ENCODE assay signal across 12 cellular contexts in the genomic region with DNA sequence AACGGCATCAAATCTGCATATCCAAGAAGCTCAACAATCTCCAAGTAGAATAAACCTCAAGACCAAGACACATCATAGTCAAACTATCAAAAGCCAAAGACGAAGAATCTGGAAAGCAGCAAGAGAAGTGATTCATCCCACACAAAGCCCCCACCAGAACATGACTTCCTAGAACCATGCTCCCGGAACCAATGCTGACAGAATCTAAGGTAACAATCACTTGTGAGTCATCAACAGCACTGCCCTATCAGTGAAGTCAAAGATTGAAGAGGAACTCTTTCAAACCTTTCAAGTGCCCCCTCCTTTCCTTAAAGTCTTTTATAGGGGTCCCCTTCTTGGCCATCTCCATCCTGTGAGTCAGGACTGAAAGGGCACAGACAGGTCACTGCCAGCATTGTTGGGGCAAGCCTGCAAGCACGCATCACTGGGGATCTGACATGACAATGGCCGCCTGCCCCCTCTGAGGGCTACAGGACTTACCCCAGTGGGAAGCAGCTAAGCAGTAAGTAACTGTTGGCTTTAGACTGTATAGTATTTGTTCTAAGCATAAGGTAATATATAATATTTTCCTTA. TPM values are rescaled to one million over a fixed set of nuclear protein-coding genes. Genes with fewer than 3 reads are reported as not detected.
A peak's percentile ranks its signal among the peaks of the same experiment; 100 is the strongest.
DNase-seq lines count a peak whose midpoint lies in the region; ATAC-seq, FAIRE-seq and TF ChIP-seq lines count a peak whose summit lies in the region.
"Had no signal": no experiment of that assay in that cellular context is flagged by ENCODE, and none has a peak within 500 bp of the region (broad histone marks: within the 10 kb centered on the region; RNA-seq: fewer than 3 reads in every experiment).

A gene (plus strand): TSS at position 242 of the 573 bp plus-strand sequence. CDS start 3,443 bp downstream, outside the sequence.

- H3K4me3 ChIP-seq in SK-N-SH (ENCODE audit: low read depth in 2 of 2, low read length in 1 of 2) (no peak within 1 kb of the TSS), H1 (ENCODE audit: extremely low read depth in 1 of 4, insufficient read depth in 2 of 4, low read depth in 3 of 4, low read length in 4 of 4) (no peak within 1 kb of the TSS), testis (no peak within 1 kb of the TSS)
- H3K4me3 ChIP-seq: GM23338 had no signal

- H3K79me2 ChIP-seq in SK-N-SH (ENCODE audit: insufficient read depth) (no peaks in the 10 kb centered on the region), H1 (ENCODE audit: control insufficient read depth in 1 of 2, insufficient read depth in 2 of 2, low read length in 2 of 2) (no peaks in the 10 kb centered on the region)

- no peak within 1 kb of the TSS for H4K91ac ChIP-seq in H1 (replicated peaks; ENCODE audit: insufficient read length, low read length)

- DNase-seq in stimulated activated CD4-positive, alpha-beta T cell treated with anti-CD3 and anti-CD28 coated beads, Interleukin-15, amount 100 ng/mL, for 24 hours = peak; percentile 35
- DNase-seq in stimulated activated CD4-positive, alpha-beta T cell treated with anti-CD3 and anti-CD28 coated beads, Interleukin-12 subunit alpha, Interleukin-12 subunit beta, amount 100 ng/mL, for 4 hours = no peak
- DNase-seq in SK-N-SH (no peak), H1 (ENCODE audit: low read depth in 1 of 2, low spot score in 2 of 2) (no peak), testis (no peak), NCI-H1092 (lab: John Stamatoyannopoulos, UW) (no peak), NCI-H146 (lab: John Stamatoyannopoulos, UW) (no peak)

- no peaks in the 10 kb centered on the region for H3K9me2 ChIP-seq in SK-N-SH

- H3K36me3 ChIP-seq in SK-N-SH (replicated peaks in 1 of 2; ENCODE audit: control insufficient read depth in 1 of 2, insufficient read depth in 2 of 2, low read length in 1 of 2) = no peaks in the 10 kb centered on the region
- no peaks in the 10 kb centered on the region for H3K36me3 ChIP-seq in H1 (ENCODE audit: control insufficient read depth in 2 of 4, insufficient read depth in 4 of 4, low read length in 3 of 4)
- no peaks in the 10 kb centered on the region for H3K36me3 ChIP-seq in testis (ENCODE audit: low read depth, missing control alignments)

- no peak within 1 kb of the TSS for H4K5ac ChIP-seq in H1 (ENCODE audit: insufficient read length, low read depth, low read length)

- CTCF ChIA-PET in SK-N-SH (lab: Yijun Ruan, JAX) = interaction anchor here (1.1 to 1.4 kb wide), 4 partner anchors 33 to 64 kb away, joined by 3 to 4 read pairs (median 3); no protein-coding TSS in a partner anchor
- CTCF ChIA-PET in H1 (lab: Charles Lee; ENCODE audit: partially characterized antibody) = interaction anchor here (0.6 to 3.4 kb wide), 5 partner anchors 12 to 49 kb away, joined by 3 to 14 read pairs (median 3); no protein-coding TSS in a partner anchor

- no peaks in the 10 kb centered on the region; the same call in 1 of the 2 replicates for H3K23me2 ChIP-seq in H1 (ENCODE audit: low read depth, low read length)

- H3K9me3 ChIP-seq in SK-N-SH (no peaks in the 10 kb centered on the region), H1 (ENCODE audit: insufficient read depth in 2 of 2, low read depth in 1 of 2, low read length in 1 of 2) (no peaks in the 10 kb centered on the region), testis (no peaks in the 10 kb centered on the region)

- H3K4me2 ChIP-seq in SK-N-SH (no peak within 1 kb of the TSS), H1 (ENCODE audit: insufficient read depth in 1 of 2, low read depth in 2 of 2, low read length in 2 of 2) (no peak within 1 kb of the TSS)
- H3K4me2 ChIP-seq: GM23338 had no signal

- H3K4me1 ChIP-seq in SK-N-SH (ENCODE audit: control insufficient read depth in 1 of 2, insufficient read depth in 2 of 2, low read depth in 1 of 2, low read length in 1 of 2) (no peaks in the 10 kb centered on the region), H1 (replicated peaks in 1 of 4; ENCODE audit: control insufficient read depth in 3 of 4, insufficient read depth in 4 of 4, low read length in 3 of 4) (no peaks in the 10 kb centered on the region), testis (no peaks in the 10 kb centered on the region)

- TF ChIP-seq CTCF in SK-N-SH (IDR thresholded peaks at IDR 0.05) (no peak), H1 (IDR thresholded peaks at IDR 0.05; ENCODE audit: control extremely low read depth in 1 of 3, insufficient read depth in 1 of 3, low read depth in 1 of 3, low read length in 3 of 3) (no peak), testis (IDR thresholded peaks at IDR 0.05) (no peak)

- peaks cover 5% of the 10 kb centered on the region for H3F3A ChIP-seq in SK-N-SH (replicated peaks; ENCODE audit: insufficient read depth)

- H3K14ac ChIP-seq in H1 (ENCODE audit: insufficient read length) = no peak within 1 kb of the TSS

- POLR2A ChIA-PET in SK-N-SH (lab: Yijun Ruan, JAX) = no interaction called here
- POLR2A ChIA-PET in H1 (lab: Charles Lee; ENCODE audit: partially characterized antibody) = no interaction called here

- H2BK20ac ChIP-seq in H1 (ENCODE audit: low read length) = no peak within 1 kb of the TSS

- no peak for TF ChIP-seq EP300 in SK-N-SH (IDR thresholded peaks at IDR 0.05; ENCODE audit: borderline replicate concordance in 1 of 2, low read depth in 1 of 2, low read length in 1 of 2)
- TF ChIP-seq EP300 in H1 (IDR thresholded peaks at IDR 0.05; ENCODE audit: borderline replicate concordance in 1 of 2, low read depth in 2 of 2, low read length in 2 of 2) = no peak

- no peak for TF ChIP-seq POLR2A in H1 (IDR thresholded peaks at IDR 0.05; ENCODE audit: control extremely low read depth in 1 of 2, low read depth in 2 of 2, low read length in 2 of 2)
- no peak for TF ChIP-seq POLR2A in testis (IDR thresholded peaks at IDR 0.05)

- no peak within 1 kb of the TSS for H2BK5ac ChIP-seq in H1 (ENCODE audit: low read depth, low read length)

- no peak within 1 kb of the TSS for H2BK120ac ChIP-seq in H1 (replicated peaks; ENCODE audit: low read depth, low read length)

- no peak within 1 kb of the TSS for H3K56ac ChIP-seq in H1 (replicated peaks; ENCODE audit: insufficient read length, low read depth, low read length)

- no peak within 1 kb of the TSS for H2AK5ac ChIP-seq in H1 (ENCODE audit: low read depth, low read length)

- no peak for ATAC-seq in HG02938 (IDR thresholded peaks at IDR 0.05; ENCODE audit: unreplicated experiment)
- ATAC-seq: GM23338 had no signal

- no peaks in the 10 kb centered on the region for H3K79me1 ChIP-seq in H1 (ENCODE audit: low read depth, low read length)

- TF ChIP-seq RAD21 in SK-N-SH (IDR thresholded peaks at IDR 0.05; ENCODE audit: low read length) (no peak), H1 (IDR thresholded peaks at IDR 0.05 in 1 of 2, conservative IDR thresholded peaks at IDR 0.05 in 1 of 2; ENCODE audit: low read depth in 2 of 2, low read length in 2 of 2) (no peak)

- H3K27ac ChIP-seq in SK-N-SH (ENCODE audit: low read depth in 2 of 2, low read length in 1 of 2) (no peak within 1 kb of the TSS), H1 (ENCODE audit: low read depth, low read length) (no peak within 1 kb of the TSS), testis (no peak within 1 kb of the TSS)
- H3K27ac ChIP-seq: VCaP had no signal

- no peak within 1 kb of the TSS for H2BK15ac ChIP-seq in H1 (ENCODE audit: low read length)

- no peak within 1 kb of the TSS for H4K8ac ChIP-seq in H1 (ENCODE audit: extremely low read depth, insufficient read depth, low read length)

- H3K23ac ChIP-seq in H1 (ENCODE audit: insufficient read length) = no peak within 1 kb of the TSS

- H3K9ac ChIP-seq in SK-N-SH (no peak within 1 kb of the TSS), H1 (replicated peaks in 1 of 4; ENCODE audit: extremely low read depth in 1 of 4, low read depth in 3 of 4, low read length in 3 of 4) (no peak within 1 kb of the TSS)

- H3K4ac ChIP-seq in H1 (replicated peaks; ENCODE audit: insufficient read length, low read depth, low read length) = no peak within 1 kb of the TSS

- no peak for FAIRE-seq in H1 (lab: Jason Lieb, UNC)

- intact Hi-C loops in testis (cut with DNase I; ENCODE audit: low total_unique reads) = no loop called here

- H3K27me3 ChIP-seq in SK-N-SH (ENCODE audit: insufficient read depth) (no peaks in the 10 kb centered on the region), H1 (replicated peaks in 1 of 4; ENCODE audit: control insufficient read depth in 3 of 4, extremely low read depth in 1 of 4, insufficient read depth in 3 of 4, low read length in 3 of 4) (peaks cover 0 to 2% (median 0%) of the 10 kb centered on the region in 4 experiments; a peak in 1 of 7 replicates), testis (no peaks in the 10 kb centered on the region)

- no peak within 1 kb of the TSS for H3K18ac ChIP-seq in H1 (ENCODE audit: extremely low read depth, low read length)

- no peak within 1 kb of the TSS for H2BK12ac ChIP-seq in H1 (ENCODE audit: low read depth, low read length)

- no peaks in the 10 kb centered on the region for H4K20me1 ChIP-seq in SK-N-SH (ENCODE audit: insufficient read depth)
- H4K20me1 ChIP-seq in H1 (replicated peaks in 1 of 2; ENCODE audit: control insufficient read depth in 1 of 2, insufficient read depth in 2 of 2, low read length in 2 of 2) = no peaks in the 10 kb centered on the region

- 72% methylated on average over 5 of the region's 5 CpGs for WGBS in SK-N-SH (ENCODE audit: low lambda C conversion rate)
- WGBS in H1 (ENCODE audit: extremely low coverage in 1 of 2, insufficient coverage in 1 of 2, insufficient read length in 1 of 2, insufficient replicate concordance in 2 of 2, low coverage in 1 of 2, low lambda C conversion rate in 2 of 2, missing lambda C conversion rate in 1 of 2), 2 experiments = 88% methylated on average over 5 of the region's 5 CpGs; no CpG with 5 or more reads in 1 of the 2 experiments
- WGBS in testis, 2 donors = 86 to 93% methylated on average over 5 of the region's 5 CpGs

- H2AFZ ChIP-seq in SK-N-SH (ENCODE audit: low read depth) (no peak within 1 kb of the TSS), H1 (ENCODE audit: low read length) (no peak within 1 kb of the TSS)
- H2AFZ ChIP-seq: GM23338 had no signal

TF ChIP-seq in SK-N-SH, 30 proteins besides CTCF, POLR2A, EP300 and RAD21 (continues in another document):
- no peak for TF ChIP-seq FOXM1 (IDR thresholded peaks at IDR 0.05; ENCODE audit: low read depth)

RNA-seq across cellular contexts. Expression of the gene that starts here (rescaled TPM):
- polyA plus RNA-seq in SK-N-SH (2012; rRNA removed) (not detected in 2 replicates), H1 (2011; rRNA removed) (not detected in 2 replicates), testis (ENCODE audit: insufficient read depth, low read depth, low replicate concordance) (175 TPM)
- not detected in 2 replicates for polyA plus RNA-seq in SK-N-SH (2012; cell fraction: cytosol; rRNA removed)
- polyA plus RNA-seq in SK-N-SH (2012; cell fraction: nucleus; rRNA removed) = 0.04 TPM in 1 of 2 replicates, not detected in the other
- not detected in 2 replicates for total RNA-seq in H1 (2021; fragmentation: NEBNext Ultra II Directional; extraction: Animal tissue kit (Norgen Biotek cat#: 25700))
- polyA plus RNA-seq in H1 (2011; cell fraction: cytosol; rRNA removed) = not detected
- polyA plus RNA-seq in H1 (2011; cell fraction: nucleus; rRNA removed) = not detected
- polyA plus RNA-seq in H1 (2012, experiment 1 of 2) = not detected in 4 replicates
- polyA plus RNA-seq in H1 (2012, experiment 2 of 2) = not detected
- not detected for polyA plus RNA-seq in H1 (2013, experiment 1 of 2)
- not detected for polyA plus RNA-seq in H1 (2013, experiment 2 of 2)
- not detected in 2 replicates for polyA minus RNA-seq in H1 (2011; rRNA and poly(A)+ RNA removed)
- polyA minus RNA-seq in H1 (2011; cell fraction: cytosol; rRNA and poly(A)+ RNA removed) = not detected
- not detected for polyA minus RNA-seq in H1 (2011; cell fraction: nucleus; rRNA and poly(A)+ RNA removed)
- total RNA-seq in testis = 10 to 100 TPM; 35.7 to 82.2 TPM
- total RNA-seq: GM23338, mesothelial cell of epicardium, urinary bladder had no signal
- polyA plus RNA-seq: GM23338, urinary bladder had no signal

Comparison
In these comparisons a context has a peak if more than half of its experiments do, and no peak if none do; other contexts are left out.
1. RNA of the gene that starts here (total RNA-seq): 35.7 to 82.2 TPM in testis; not detected in H1; every median in the first group is over 10 times any median in the second.
2. RNA of the gene that starts here (polyA plus RNA-seq): 175 TPM in testis (single experiment); 0.04 TPM in SK-N-SH and not detected in H1; every median in the first group is over 100 times any median in the second.